ENCODE assay signal across 10 cellular contexts in the genomic region with DNA sequence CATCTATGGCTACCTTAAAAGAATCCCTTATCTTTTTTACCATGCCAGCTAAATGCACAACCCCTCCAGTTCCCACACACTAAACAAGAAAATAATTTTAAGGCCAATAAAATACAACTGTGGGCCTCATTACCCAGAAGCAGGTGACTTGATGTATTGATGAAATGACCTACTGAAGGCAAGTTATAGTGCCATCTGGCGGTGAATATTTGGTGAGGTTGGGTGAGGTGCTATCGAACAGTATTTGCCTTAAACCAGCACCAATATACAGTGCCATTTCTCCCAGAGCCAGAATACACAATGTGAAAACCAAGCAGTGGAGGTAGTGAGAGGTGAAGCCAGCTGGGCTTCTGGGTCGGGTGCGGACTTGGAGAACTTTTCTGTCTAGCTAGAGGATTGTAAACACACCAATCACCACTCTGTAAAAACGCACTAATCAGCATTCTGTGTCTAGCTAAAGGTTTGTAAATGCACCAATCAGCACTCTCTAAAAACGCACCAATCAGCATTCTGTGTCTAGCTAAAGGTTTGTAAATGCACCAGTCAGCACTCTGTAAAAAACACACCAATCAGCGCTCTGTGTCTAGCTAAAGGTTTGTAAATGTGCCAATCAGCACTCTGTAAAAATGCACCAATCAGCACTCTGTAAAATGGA. TPM values are rescaled to one million over a fixed set of nuclear protein-coding genes. Genes with fewer than 3 reads are reported as not detected.
A peak's percentile ranks its signal among the peaks of the same experiment; 100 is the strongest.
DNase-seq lines count a peak whose midpoint lies in the region; TF ChIP-seq lines count a peak whose summit lies in the region.
"Not testable (repeated sequence)": the region's sequence is repeated elsewhere in the genome, so short reads cannot be mapped to it uniquely, and the experiment has no call there.
"Had no signal": no experiment of that assay in that cellular context is flagged by ENCODE, and none has a peak within 500 bp of the region (broad histone marks: within the 10 kb centered on the region; RNA-seq: fewer than 3 reads in every experiment).

No MANE protein-coding gene starts in this region.

- H3K9me3 ChIP-seq in AG04450 (ENCODE audit: control insufficient read depth, insufficient read depth, low read length) = not testable (repeated sequence)

- peak overlapping the region; percentile 89 for H3K27ac Mint-ChIP-seq in activated T-cell treated with anti-CD3 and anti-CD28 coated beads, Interleukin-2, amount 50 U/mL, for 24 hours
- H3K27ac Mint-ChIP-seq in osteocyte (ENCODE audit: unreplicated experiment) = not testable (repeated sequence)

- DNase-seq in AG04450 (ENCODE audit: low read depth, low spot score); GM10248 (ENCODE audit: extremely low spot score); LNCaP clone FGC (ENCODE audit: low read depth); activated T-cell treated with anti-CD3 and anti-CD28 coated beads, Interleukin-2, amount 50 U/mL, for 24 hours; dorsolateral prefrontal cortex; osteocyte (ENCODE audit: extremely low spot score, unreplicated experiment): not testable (repeated sequence)
- DNase-seq in RKO (ENCODE audit: low spot score) = peak; percentile 43
- peak; percentile 44 for DNase-seq in iPS-NIHi7 (ENCODE audit: extremely low spot score)

- CTCF ChIA-PET in AG04450 (lab: Charles Lee) (interaction anchor here (2.0 to 8.5 kb wide), 2 partner anchors 17 to 101 kb away, joined by 5 to 84 read pairs; no protein-coding TSS in a partner anchor), GM10248 (lab: Yijun Ruan, JAX) (interaction anchor here (0.9 to 2.9 kb wide), 4 partner anchors 15 to 102 kb away, joined by 3 to 15 read pairs (median 4); no protein-coding TSS in a partner anchor)

- not testable (repeated sequence) for H3K4me3 Mint-ChIP-seq in activated T-cell treated with anti-CD3 and anti-CD28 coated beads, Interleukin-2, amount 50 U/mL, for 24 hours; osteocyte (ENCODE audit: unreplicated experiment)

- not testable (repeated sequence) for H3K27me3 Mint-ChIP-seq in activated T-cell treated with anti-CD3 and anti-CD28 coated beads, Interleukin-2, amount 50 U/mL, for 24 hours
- H3K27me3 Mint-ChIP-seq in osteocyte (ENCODE audit: unreplicated experiment) = peaks cover 17% of the 10 kb centered on the region

- H3K27me3 ChIP-seq in AG04450 (ENCODE audit: control insufficient read depth, insufficient read depth, low read length); dorsolateral prefrontal cortex: not testable (repeated sequence)

- H3K36me3 Mint-ChIP-seq in activated T-cell treated with anti-CD3 and anti-CD28 coated beads, Interleukin-2, amount 50 U/mL, for 24 hours (ENCODE audit: low read depth); osteocyte (ENCODE audit: unreplicated experiment): not testable (repeated sequence)

- H3K27ac ChIP-seq in AG04450 (ENCODE audit: low read depth, low read length); dorsolateral prefrontal cortex: not testable (repeated sequence)

- peaks cover 14% of the 10 kb centered on the region for H3K4me1 Mint-ChIP-seq in activated T-cell treated with anti-CD3 and anti-CD28 coated beads, Interleukin-2, amount 50 U/mL, for 24 hours (ENCODE audit: low read depth)
- H3K4me1 Mint-ChIP-seq in osteocyte (ENCODE audit: unreplicated experiment) = not testable (repeated sequence)

- intact Hi-C loops in dorsolateral prefrontal cortex (cut with DNase I) = not testable (repeated sequence)

- peak; percentile 40 for TF ChIP-seq CTCF in AG04450 (IDR thresholded peaks at IDR 0.05; ENCODE audit: low read depth, low read length)
- TF ChIP-seq CTCF in GM10248 (IDR thresholded peaks at IDR 0.05; ENCODE audit: control extremely low read depth, extremely low read depth, low read depth, missing control alignments) = peak; percentile 14
- peak; percentile 48 for TF ChIP-seq CTCF in LNCaP clone FGC (IDR thresholded peaks at IDR 0.05; ENCODE audit: control insufficient read depth, extremely low read depth, insufficient read depth)
- peak in 48 of 56 donors; percentile 13 to 50 (median 32) for TF ChIP-seq CTCF in dorsolateral prefrontal cortex (IDR thresholded peaks at IDR 0.05 in 54 of 56, conservative IDR thresholded peaks at IDR 0.05 in 2 of 56; ENCODE audit: low read depth in 1 of 56, partially characterized antibody in 56 of 56)
- TF ChIP-seq CTCF in osteocyte (IDR thresholded peaks at IDR 0.05) = peak; percentile 46

- POLR2A ChIA-PET in AG04450 (lab: Yijun Ruan, JAX) = not testable (repeated sequence)
- POLR2A ChIA-PET in GM10248 (lab: Yijun Ruan, JAX) = interaction anchor here (0.7 kb wide), 1 partner anchor 14 kb away, joined by 3 read pairs; no protein-coding TSS in a partner anchor

- H3K4me3 ChIP-seq in AG04450 (ENCODE audit: low read depth, low read length); LNCaP clone FGC (ENCODE audit: low read depth, low read length); dorsolateral prefrontal cortex: not testable (repeated sequence)

- H3K9me3 Mint-ChIP-seq in activated T-cell treated with anti-CD3 and anti-CD28 coated beads, Interleukin-2, amount 50 U/mL, for 24 hours; osteocyte (ENCODE audit: unreplicated experiment): not testable (repeated sequence)

RNA-seq across cellular contexts. Expression of gene SPACA6, which starts 17.1 kb away (rescaled TPM):
- 3.5 and 5.6 TPM in 2 replicates for polyA plus RNA-seq in AG04450 (2011; rRNA removed)
- polyA minus RNA-seq in AG04450 (2011; rRNA and poly(A)+ RNA removed) = 2.9 and 5.8 TPM in 2 replicates
- 10 to 100 TPM; 15.5 to 76.0 (median 27.1) TPM for total RNA-seq in dorsolateral prefrontal cortex
- total RNA-seq in osteocyte = 32.2 and 36.9 TPM in 2 replicates

RNA-seq across cellular contexts. Expression of gene SIGLEC14, which starts 29.4 kb away (rescaled TPM):
- not detected in 2 replicates for polyA plus RNA-seq in AG04450 (2011; rRNA removed)
- not detected in 2 replicates for polyA minus RNA-seq in AG04450 (2011; rRNA and poly(A)+ RNA removed)
- total RNA-seq in dorsolateral prefrontal cortex (10 to 100 TPM in 2 of 120 experiments, 1 to 10 TPM in 103, under 1 TPM in 11, not detected in 4; 0.33 to 13.4 (median 3.2) TPM), osteocyte (not detected in 2 replicates)
- polyA plus RNA-seq: neural cell had no signal

RNA-seq across cellular contexts. Expression of gene SIGLEC5, which starts 45.8 kb away (rescaled TPM):
- not detected in 2 replicates for polyA plus RNA-seq in AG04450 (2011; rRNA removed)
- not detected in 2 replicates for polyA minus RNA-seq in AG04450 (2011; rRNA and poly(A)+ RNA removed)
- 1 to 10 TPM in 15 of 120 experiments, under 1 TPM in 45, not detected in 60; 0.20 to 3.3 (median 0.68) TPM for total RNA-seq in dorsolateral prefrontal cortex
- not detected in 2 replicates for total RNA-seq in osteocyte
- polyA plus RNA-seq: aorta, neural cell had no signal

RNA-seq across cellular contexts. Expression of gene HAS1, which starts 47.8 kb away (rescaled TPM):
- polyA plus RNA-seq in AG04450 (2011; rRNA removed) = not detected in 2 replicates
- polyA minus RNA-seq in AG04450 (2011; rRNA and poly(A)+ RNA removed) = not detected in 2 replicates
- total RNA-seq in dorsolateral prefrontal cortex (1 to 10 TPM; 1.1 to 8.3 (median 4.0) TPM), osteocyte (not detected in 2 replicates)
- polyA plus RNA-seq: aorta, neural cell had no signal
